ENCODE assay signal across 1 cellular context in genomic region chr4:17517664-17518063, GRCh38.
TF ChIP-seq lines count a peak whose summit lies in the region.

No MANE protein-coding gene starts in this region.

TF ChIP-seq in HepG2, 621 proteins besides CTCF, POLR2A, EP300 and RAD21:
- TF ChIP-seq ZBTB33 (CRISPR knock-in tag; IDR thresholded peaks at IDR 0.05), result no peak
- TF ChIP-seq MIXL1 (CRISPR knock-in tag; IDR thresholded peaks at IDR 0.05), result no peak
- TF ChIP-seq, protein P1, sequence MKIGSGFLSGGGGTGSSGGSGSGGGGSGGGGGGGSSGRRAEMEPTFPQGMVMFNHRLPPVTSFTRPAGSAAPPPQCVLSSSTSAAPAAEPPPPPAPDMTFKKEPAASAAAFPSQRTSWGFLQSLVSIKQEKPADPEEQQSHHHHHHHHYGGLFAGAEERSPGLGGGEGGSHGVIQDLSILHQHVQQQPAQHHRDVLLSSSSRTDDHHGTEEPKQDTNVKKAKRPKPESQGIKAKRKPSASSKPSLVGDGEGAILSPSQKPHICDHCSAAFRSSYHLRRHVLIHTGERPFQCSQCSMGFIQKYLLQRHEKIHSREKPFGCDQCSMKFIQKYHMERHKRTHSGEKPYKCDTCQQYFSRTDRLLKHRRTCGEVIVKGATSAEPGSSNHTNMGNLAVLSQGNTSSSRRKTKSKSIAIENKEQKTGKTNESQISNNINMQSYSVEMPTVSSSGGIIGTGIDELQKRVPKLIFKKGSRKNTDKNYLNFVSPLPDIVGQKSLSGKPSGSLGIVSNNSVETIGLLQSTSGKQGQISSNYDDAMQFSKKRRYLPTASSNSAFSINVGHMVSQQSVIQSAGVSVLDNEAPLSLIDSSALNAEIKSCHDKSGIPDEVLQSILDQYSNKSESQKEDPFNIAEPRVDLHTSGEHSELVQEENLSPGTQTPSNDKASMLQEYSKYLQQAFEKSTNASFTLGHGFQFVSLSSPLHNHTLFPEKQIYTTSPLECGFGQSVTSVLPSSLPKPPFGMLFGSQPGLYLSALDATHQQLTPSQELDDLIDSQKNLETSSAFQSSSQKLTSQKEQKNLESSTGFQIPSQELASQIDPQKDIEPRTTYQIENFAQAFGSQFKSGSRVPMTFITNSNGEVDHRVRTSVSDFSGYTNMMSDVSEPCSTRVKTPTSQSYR (CRISPR knock-in tag; IDR thresholded peaks at IDR 0.05; ENCODE audit: borderline replicate concordance), result no peak
- no peak for TF ChIP-seq ZBTB2 (CRISPR knock-in tag; IDR thresholded peaks at IDR 0.05; ENCODE audit: low read depth)
- TF ChIP-seq SMAD1 (CRISPR knock-in tag; IDR thresholded peaks at IDR 0.05; ENCODE audit: borderline replicate concordance, low read depth), result no peak
- no peak for TF ChIP-seq SOX13 (IDR thresholded peaks at IDR 0.05)
- no peak for TF ChIP-seq SOX13 (CRISPR knock-in tag; conservative IDR thresholded peaks at IDR 0.05 in 1 of 2, IDR thresholded peaks at IDR 0.05 in 1 of 2)
